ENCODE assay signal across 8 cellular contexts in the genomic region with DNA sequence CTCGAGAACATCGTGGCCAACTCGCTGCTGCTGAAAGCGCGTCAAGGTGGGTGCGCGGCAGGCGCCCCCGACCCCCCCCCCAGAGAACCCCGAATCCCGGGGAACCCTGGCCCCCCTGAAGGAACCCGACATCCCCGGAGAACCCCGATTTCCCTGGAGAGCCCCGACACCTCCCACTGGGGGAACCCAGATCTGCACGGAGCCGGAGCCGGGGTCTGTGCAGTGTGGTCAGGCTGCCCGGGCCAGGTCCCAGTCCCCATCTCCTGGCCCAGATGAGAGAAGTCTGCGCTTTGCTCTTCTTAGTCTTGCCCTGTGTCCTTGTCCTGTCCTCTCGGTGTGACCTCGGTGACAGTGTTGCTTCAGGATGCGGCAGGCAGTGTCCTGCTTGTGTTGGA. TPM values are rescaled to one million over a fixed set of nuclear protein-coding genes. Genes with fewer than 3 reads are reported as not detected.
DNase-seq lines count a peak whose midpoint lies in the region; ATAC-seq and TF ChIP-seq lines count a peak whose summit lies in the region.

No MANE protein-coding gene starts in this region.

- H3K79me1 ChIP-seq in IMR-90 (ENCODE audit: low read depth in 1 of 2, low read length in 2 of 2) (peaks cover 20 to 40% of the 10 kb centered on the region in 2 experiments), mesenchymal stem cell (replicated peaks; ENCODE audit: low read length, poor library complexity, severe bottlenecking) (peaks cover 5% of the 10 kb centered on the region)

- peak overlapping the region; percentile 79 for H3K9ac ChIP-seq in IMR-90 (ENCODE audit: low read depth, low read length)
- H3K9ac ChIP-seq in mesenchymal stem cell (ENCODE audit: low read length) = peak overlapping the region; percentile 97

- intact Hi-C loops in IMR-90 (cut with micrococcal nuclease) (no loop called here), upper lobe of right lung (cut with DNase I) (no loop called here)

- peaks cover 33% of the 10 kb centered on the region for H3K4me1 Mint-ChIP-seq in central memory CD8-positive, alpha-beta T cell

- TF ChIP-seq CTCF in IMR-90 (conservative IDR thresholded peaks at IDR 0.05; ENCODE audit: low read depth, low read length) (no peak), upper lobe of right lung (IDR thresholded peaks at IDR 0.05) (no peak), omental fat pad (IDR thresholded peaks at IDR 0.05) (no peak)

- no peak for TF ChIP-seq POLR2A in IMR-90 (IDR thresholded peaks at IDR 0.05; ENCODE audit: low read depth, low read length)

- ATAC-seq in IMR-90 (ENCODE audit: low read depth) (peak; percentile 7), upper lobe of right lung (peak; percentile 3), omental fat pad (ENCODE audit: low FRiP score) (no peak), HG02763 (IDR thresholded peaks at IDR 0.05; ENCODE audit: unreplicated experiment) (no peak)
- ATAC-seq in central memory CD8-positive, alpha-beta T cell (replicated peaks; ENCODE audit: extremely low read depth, poor library complexity, severe bottlenecking) = no peak

- peaks cover 10% of the 10 kb centered on the region for H3K36me3 Mint-ChIP-seq in central memory CD8-positive, alpha-beta T cell (ENCODE audit: insufficient read depth)

- peak overlapping the region; percentile 8 for H3K27ac Mint-ChIP-seq in central memory CD8-positive, alpha-beta T cell (ENCODE audit: low read depth)

- H4K20me1 ChIP-seq in IMR-90 (ENCODE audit: insufficient read depth, low read length) = peaks cover 21% of the 10 kb centered on the region

- H4K5ac ChIP-seq in IMR-90 (ENCODE audit: low read depth, low read length) = no peak overlapping the region

- H4K8ac ChIP-seq in IMR-90 (ENCODE audit: low read depth in 2 of 2, low read length in 2 of 2) = peak overlapping the region; percentile 20 to 57; a peak in 2 of 4 replicates
- no peak overlapping the region for H4K8ac ChIP-seq in mesenchymal stem cell (ENCODE audit: low read length)

- peaks cover 8% of the 10 kb centered on the region for H3K4me1 ChIP-seq in ACC112 (ENCODE audit: control insufficient read depth, insufficient read depth, low read length, unreplicated experiment)
- peaks cover 10% of the 10 kb centered on the region for H3K4me1 ChIP-seq in IMR-90 (ENCODE audit: control insufficient read depth, insufficient read depth, low read length)
- peaks cover 10% of the 10 kb centered on the region for H3K4me1 ChIP-seq in mesenchymal stem cell (ENCODE audit: control insufficient read depth, insufficient read depth, low read depth, low read length)
- peaks cover 19% of the 10 kb centered on the region for H3K4me1 ChIP-seq in upper lobe of right lung

- POLR2A ChIA-PET in IMR-90 (lab: Charles Lee; ENCODE audit: unreplicated experiment) = interaction anchor here (0.6 kb wide), 1 partner anchor 12 kb away, joined by 3 read pairs; no protein-coding TSS in a partner anchor

- H4K91ac ChIP-seq in IMR-90 (ENCODE audit: insufficient read depth, low read depth, low read length) (no peak overlapping the region), mesenchymal stem cell (ENCODE audit: low read length) (no peak overlapping the region)

- peak overlapping the region; percentile 85 for H2AK9ac ChIP-seq in IMR-90 (replicated peaks; ENCODE audit: low read depth, low read length, poor library complexity)

- peak overlapping the region; percentile 64 for H2AFZ ChIP-seq in ACC112 (ENCODE audit: low read length, unreplicated experiment)
- H2AFZ ChIP-seq in IMR-90 (replicated peaks; ENCODE audit: low read length, poor library complexity) = peak overlapping the region; percentile 99
- peak overlapping the region; percentile 99 for H2AFZ ChIP-seq in mesenchymal stem cell (ENCODE audit: low read depth, low read length)

- H2BK5ac ChIP-seq in IMR-90 (ENCODE audit: low read depth, low read length, poor library complexity, severe bottlenecking) = no peak overlapping the region
- no peak overlapping the region for H2BK5ac ChIP-seq in mesenchymal stem cell (ENCODE audit: low read depth, low read length, poor library complexity, severe bottlenecking)

- BruUV-seq in IMR-90 (replicated peaks; lab: Mats Ljungman, UMichigan) = no TSS peak

- no peak overlapping the region for H3K27ac ChIP-seq in ACC112 (ENCODE audit: low read depth, low read length)
- peak overlapping the region; percentile 59 for H3K27ac ChIP-seq in IMR-90 (ENCODE audit: insufficient read depth, low read length)
- H3K27ac ChIP-seq in mesenchymal stem cell (ENCODE audit: low read length, poor library complexity, severe bottlenecking) = no peak overlapping the region
- H3K27ac ChIP-seq in upper lobe of right lung = peak overlapping the region; percentile 90

- H3K56ac ChIP-seq in IMR-90 (ENCODE audit: extremely low read depth, insufficient read depth, low read length) = no peak overlapping the region

- no peaks in the 10 kb centered on the region for H3K36me3 ChIP-seq in ACC112 (ENCODE audit: insufficient read depth, low read length)
- peaks cover 2% of the 10 kb centered on the region; the same call in 1 of the 2 replicates for H3K36me3 ChIP-seq in IMR-90 (ENCODE audit: control insufficient read depth, insufficient read depth, low read length)
- H3K36me3 ChIP-seq in mesenchymal stem cell (ENCODE audit: control insufficient read depth in 1 of 2, insufficient read depth in 2 of 2, low read depth in 1 of 2, low read length in 2 of 2) = peaks cover 3 to 7% of the 10 kb centered on the region in 2 experiments
- H3K36me3 ChIP-seq in upper lobe of right lung = no peaks in the 10 kb centered on the region

- no peak overlapping the region for H2BK20ac ChIP-seq in IMR-90 (ENCODE audit: low read depth, low read length)

- DNase-seq in IMR-90 (no peak), mesenchymal stem cell (no peak), upper lobe of right lung (no peak), HT-29 (ENCODE audit: low spot score) (no peak), omental fat pad (ENCODE audit: low spot score) (no peak)
- no peak for DNase-seq in central memory CD8-positive, alpha-beta T cell (ENCODE audit: low spot score in 2 of 2)

- H3K79me2 ChIP-seq in ACC112 (ENCODE audit: control insufficient read depth, insufficient read depth, low read length, unreplicated experiment) = peaks cover 37% of the 10 kb centered on the region

- H3K18ac ChIP-seq in IMR-90 (ENCODE audit: low read depth, low read length) = no peak overlapping the region
- H3K18ac ChIP-seq in mesenchymal stem cell (ENCODE audit: low read depth in 1 of 2, low read length in 2 of 2) = peak overlapping the region in 1 of 2 experiments; percentile 91

- dilution Hi-C loops in IMR-90 (cut with HindIII; ENCODE audit: low sequenced_read_pairs, unreplicated experiment) = no loop called here

- H3K14ac ChIP-seq in IMR-90 (replicated peaks; ENCODE audit: low read depth, low read length) = peak overlapping the region; percentile 53
- peak overlapping the region in 1 of 2 experiments; percentile 86 for H3K14ac ChIP-seq in mesenchymal stem cell (ENCODE audit: low read length in 2 of 2)

- peak overlapping the region; percentile 66; the same call in 1 of the 2 replicates for H2AK5ac ChIP-seq in IMR-90 (ENCODE audit: low read depth, low read length)
- H2AK5ac ChIP-seq in mesenchymal stem cell (ENCODE audit: low read length, severe bottlenecking) = no peak overlapping the region

- H2BK15ac ChIP-seq in IMR-90 (ENCODE audit: low read depth, low read length) (no peak overlapping the region), mesenchymal stem cell (ENCODE audit: low read depth, poor library complexity, severe bottlenecking) (peak overlapping the region; percentile 49)

- H3K4ac ChIP-seq in IMR-90 (ENCODE audit: low read depth, low read length) (peak overlapping the region; percentile 50; the same call in 1 of the 2 replicates), mesenchymal stem cell (ENCODE audit: low read depth in 1 of 2, low read length in 2 of 2) (no peak overlapping the region)

- CTCF ChIA-PET in IMR-90 (lab: Yijun Ruan, JAX) = interaction anchor here (0.5 to 2.3 kb wide), 3 partner anchors 10 to 95 kb away, joined by 3 to 12 read pairs (median 3); no protein-coding TSS in a partner anchor

- H3K9me1 ChIP-seq in IMR-90 (ENCODE audit: insufficient read depth, low read length) = peaks cover 7% of the 10 kb centered on the region

- H3K4me3 ChIP-seq in ACC112 (ENCODE audit: low read depth, low read length) (peak overlapping the region; percentile 95), IMR-90 (ENCODE audit: insufficient read depth, low read depth, low read length) (peak overlapping the region; percentile 87), mesenchymal stem cell (ENCODE audit: insufficient read depth in 1 of 2, low read depth in 1 of 2, low read length in 2 of 2) (peak overlapping the region; percentile 88 to 91), upper lobe of right lung (peak overlapping the region; percentile 71)

- in situ Hi-C loops in IMR-90 (cut with MboI; ENCODE audit: low sequenced_read_pairs) = no loop called here

- H3K9me3 Mint-ChIP-seq in central memory CD8-positive, alpha-beta T cell = no peaks in the 10 kb centered on the region

- H3K9me3 ChIP-seq in IMR-90 (ENCODE audit: control insufficient read depth, insufficient read depth, low read length) (no peaks in the 10 kb centered on the region), mesenchymal stem cell (ENCODE audit: control insufficient read depth, low read length) (no peaks in the 10 kb centered on the region), upper lobe of right lung (no peaks in the 10 kb centered on the region)

- H3K27me3 ChIP-seq in ACC112 (ENCODE audit: insufficient read depth, low read length) (no peaks in the 10 kb centered on the region), IMR-90 (ENCODE audit: control insufficient read depth, insufficient read depth, low read length) (no peaks in the 10 kb centered on the region), mesenchymal stem cell (ENCODE audit: control insufficient read depth in 1 of 2, insufficient read depth in 1 of 2, low read length in 2 of 2) (no peaks in the 10 kb centered on the region), upper lobe of right lung (no peaks in the 10 kb centered on the region)

- TF ChIP-seq RAD21 in IMR-90 (IDR thresholded peaks at IDR 0.05; ENCODE audit: low read length) = no peak

- no peak overlapping the region for H2BK12ac ChIP-seq in mesenchymal stem cell (ENCODE audit: low read length in 2 of 2)

- H3K23ac ChIP-seq in IMR-90 (ENCODE audit: low read depth, low read length) (peak overlapping the region; percentile 70; the same call in 1 of the 2 replicates), mesenchymal stem cell (ENCODE audit: low read length in 2 of 2) (no peak overlapping the region)

- 0% methylated on average over 7 of the region's 23 CpGs; no CpG with 5 or more reads in 1 of the 2 experiments for WGBS in IMR-90 (ENCODE audit: extremely low coverage in 2 of 2, insufficient read length in 1 of 2), 2 experiments
- whole genome bisulfite sequencing in mesenchymal stem cell = 13% methylated on average over 23 of the region's 23 CpGs

- peak overlapping the region; percentile 95 for H3K4me2 ChIP-seq in IMR-90 (ENCODE audit: low read depth, low read length)
- peak overlapping the region; percentile 59 for H3K4me2 ChIP-seq in mesenchymal stem cell (ENCODE audit: low read length, poor library complexity, severe bottlenecking)

- peak overlapping the region; percentile 84 for H3K4me3 Mint-ChIP-seq in central memory CD8-positive, alpha-beta T cell

- H3K27me3 Mint-ChIP-seq in central memory CD8-positive, alpha-beta T cell = no peaks in the 10 kb centered on the region

- H2BK120ac ChIP-seq in IMR-90 (ENCODE audit: low read depth, low read length) (no peak overlapping the region), mesenchymal stem cell (ENCODE audit: low read depth, low read length) (no peak overlapping the region)

RNA-seq across cellular contexts. Expression of gene GRK4, which starts 0.7 kb away (rescaled TPM):
- total RNA-seq in IMR-90 (2012; rRNA removed) (1.6 and 1.7 TPM in 2 replicates), upper lobe of right lung (8.0 TPM), omental fat pad (1 to 10 TPM; 5.1 to 6.5 (median 6.1) TPM)
- 2.1 and 2.2 TPM in 2 replicates for polyA plus RNA-seq in IMR-90 (2012; rRNA removed)
- polyA plus RNA-seq in IMR-90 (2012; cell fraction: cytosol; rRNA removed) = 2.0 and 2.3 TPM in 2 replicates
- polyA plus RNA-seq in IMR-90 (2012; cell fraction: nucleus; rRNA removed; ENCODE audit: low replicate concordance) = 1.1 and 1.6 TPM in 2 replicates
- 3.6 TPM for polyA plus RNA-seq in mesenchymal stem cell (2013, experiment 1 of 2)
- 3.7 TPM for polyA plus RNA-seq in mesenchymal stem cell (2013, experiment 2 of 2)
- total RNA-seq in HT-29 (2014; rRNA removed; shearing (Covaris generic)) = 2.3 and 3.7 TPM in 2 replicates

RNA-seq across cellular contexts. Expression of gene NOP14, which starts 0.9 kb away (rescaled TPM):
- 10.9 and 19.2 TPM in 2 replicates for total RNA-seq in IMR-90 (2012; rRNA removed)
- polyA plus RNA-seq in IMR-90 (2012; rRNA removed) = 11.3 and 12.6 TPM in 2 replicates
- 5.4 and 8.4 TPM in 2 replicates for polyA plus RNA-seq in IMR-90 (2012; cell fraction: cytosol; rRNA removed)
- polyA plus RNA-seq in IMR-90 (2012; cell fraction: nucleus; rRNA removed; ENCODE audit: low replicate concordance) = 6.7 and 10.4 TPM in 2 replicates
- polyA plus RNA-seq in mesenchymal stem cell (2013, experiment 1 of 2) = 32.6 TPM
- polyA plus RNA-seq in mesenchymal stem cell (2013, experiment 2 of 2) = 33.3 TPM
- 21.4 TPM for total RNA-seq in upper lobe of right lung
- total RNA-seq in HT-29 (2014; rRNA removed; shearing (Covaris generic)) = 26.2 and 29.2 TPM in 2 replicates
- 10 to 100 TPM; 20.3 to 47.6 (median 24.8) TPM for total RNA-seq in omental fat pad

Comparison
In these comparisons a context has a peak if more than half of its experiments do, and no peak if none do; other contexts are left out.
1. H3K27ac ChIP-seq: peak in IMR-90 (single experiment) and upper lobe of right lung (single experiment); none in ACC112 (single experiment) and mesenchymal stem cell (single experiment).
2. ATAC-seq: peak in IMR-90 (single experiment) and upper lobe of right lung (single experiment); none in central memory CD8-positive, alpha-beta T cell (single experiment), omental fat pad (single experiment) and HG02763 (single experiment).
3. Peak in every context shown above with its lines, with median percentiles within 50 percentile points of each other: H2AFZ ChIP-seq and H3K4me3 ChIP-seq.